In genomic region chr12:102917026-102917787, GRCh38 we compare ENCODE assay signal across 1 cellular context.
TF ChIP-seq lines count a peak whose summit lies in the region.

TSS of gene PAH (minus strand) at chr12:102917244. CDS start at chr12:102917130, 114 bp downstream.

TF ChIP-seq in K562, 482 proteins besides CTCF, POLR2A, EP300 and RAD21 (continued from another document and continues in another):
- TF ChIP-seq ZNF407 (IDR thresholded peaks at IDR 0.05; ENCODE audit: low read depth) (no peak), CREB5 (CRISPR knock-in tag; IDR thresholded peaks at IDR 0.05) (no peak), EGR1 (conservative IDR thresholded peaks at IDR 0.05) (0 out of 2 replicates have a peak, but pooled peaks have one; percentile 11), ZNF586 (CRISPR knock-in tag; conservative IDR thresholded peaks at IDR 0.05) (no peak), CEBPZ (IDR thresholded peaks at IDR 0.05; ENCODE audit: borderline replicate concordance, low read depth, low read length) (no peak), ESRRB (CRISPR knock-in tag; IDR thresholded peaks at IDR 0.05; ENCODE audit: borderline replicate concordance) (no peak), NONO (IDR thresholded peaks at IDR 0.05; ENCODE audit: low read depth in 2 of 2, low read length in 1 of 2) (no peak), MAZ (CRISPR knock-in tag; conservative IDR thresholded peaks at IDR 0.05 in 1 of 2, IDR thresholded peaks at IDR 0.05 in 1 of 2) (no peak), RBM34 (IDR thresholded peaks at IDR 0.05; ENCODE audit: borderline replicate concordance, insufficient read depth, low read length) (no peak), UBTF (IDR thresholded peaks at IDR 0.05; ENCODE audit: borderline replicate concordance in 1 of 2, low read depth in 2 of 2, low read length in 2 of 2) (no peak), RFX5 (IDR thresholded peaks at IDR 0.05; ENCODE audit: low read depth, low read length) (no peak), TARDBP (IDR thresholded peaks at IDR 0.05) (no peak), ELF1 (tag; IDR thresholded peaks at IDR 0.05) (no peak), ZNF217 (CRISPR knock-in tag; IDR thresholded peaks at IDR 0.05) (no peak), GMEB1 (CRISPR knock-in tag; IDR thresholded peaks at IDR 0.05) (no peak), USF2 (CRISPR knock-in tag; IDR thresholded peaks at IDR 0.05) (peak; percentile 35; the same call in 1 of the 2 replicates), MED1 (CRISPR knock-in tag; IDR thresholded peaks at IDR 0.05; ENCODE audit: borderline replicate concordance) (no peak), ZNF518B (CRISPR knock-in tag; IDR thresholded peaks at IDR 0.05) (no peak), SRSF1 (IDR thresholded peaks at IDR 0.05; ENCODE audit: low read depth, low read length) (no peak), HMG20A (CRISPR knock-in tag; conservative IDR thresholded peaks at IDR 0.05) (no peak), ZNF507 (tag; conservative IDR thresholded peaks at IDR 0.05) (no peak), JUND (IDR thresholded peaks at IDR 0.05; ENCODE audit: borderline replicate concordance, low read depth, low read length) (no peak), JUND (tag; IDR thresholded peaks at IDR 0.05; ENCODE audit: borderline replicate concordance, low read depth, low read length) (no peak), CTBP1 (IDR thresholded peaks at IDR 0.05; ENCODE audit: borderline replicate concordance) (peak; percentile 44; the same call in 1 of the 2 replicates), ZNF197 (CRISPR knock-in tag; IDR thresholded peaks at IDR 0.05; ENCODE audit: low read depth) (no peak), ZNF24 (IDR thresholded peaks at IDR 0.05) (no peak), ZNF655 (CRISPR knock-in tag; IDR thresholded peaks at IDR 0.05) (no peak), NCOA4 (IDR thresholded peaks at IDR 0.05; ENCODE audit: partially characterized antibody) (no peak), CBFA2T3 (IDR thresholded peaks at IDR 0.05) (no peak), TAF9B (IDR thresholded peaks at IDR 0.05; ENCODE audit: partially characterized antibody) (no peak), TSC22D4 (tag; IDR thresholded peaks at IDR 0.05) (no peak), RHOXF2B (CRISPR knock-in tag; conservative IDR thresholded peaks at IDR 0.05) (no peak)
